In genomic region chr20:44475694-44476560, GRCh38 we compare ENCODE assay signal across 8 cellular contexts. TPM values are rescaled to one million over a fixed set of nuclear protein-coding genes. Genes with fewer than 3 reads are reported as not detected.
DNase-seq lines count a peak whose midpoint lies in the region; ATAC-seq and TF ChIP-seq lines count a peak whose summit lies in the region.

TSS of gene TTPAL (plus strand) at chr20:44475874. CDS start at chr20:44480000, 4,126 bp downstream.

- ATAC-seq in HG03432 (IDR thresholded peaks at IDR 0.05; ENCODE audit: unreplicated experiment) = peak; percentile 95
- peak; percentile 97 for ATAC-seq in activated CD4-positive, alpha-beta T cell treated with anti-CD3 and anti-CD28 coated beads for 36 hours

- TF ChIP-seq CTCF in chondrocyte (IDR thresholded peaks at IDR 0.05) = peak; percentile 68

- peaks cover 22% of the 10 kb centered on the region for H3K4me1 Mint-ChIP-seq in activated CD4-positive, alpha-beta T cell treated with anti-CD3 and anti-CD28 coated beads for 36 hours
- peaks cover 23% of the 10 kb centered on the region for H3K4me1 Mint-ChIP-seq in chondrocyte (ENCODE audit: low read depth)

- intact Hi-C loops in activated CD4-positive, alpha-beta T cell treated with anti-CD3 and anti-CD28 coated beads for 36 hours (cut with DNase I, micrococcal nuclease) = loop anchor here (1.0 to 5.0 kb wide), 11 partner anchors 46 to 885 kb away; partner anchors contain the start of genes SERINC3 (in 2 of the 2), ADA (in 1 of the 2), FITM2 (in 1 of the 2) and IFT52 (in 1 of the 2)

- H3K9me3 Mint-ChIP-seq in activated CD4-positive, alpha-beta T cell treated with anti-CD3 and anti-CD28 coated beads for 36 hours (ENCODE audit: low read depth) = no peaks in the 10 kb centered on the region
- H3K9me3 Mint-ChIP-seq in chondrocyte (ENCODE audit: low read depth) = no peaks in the 10 kb centered on the region

- H3K27ac Mint-ChIP-seq in activated CD4-positive, alpha-beta T cell treated with anti-CD3 and anti-CD28 coated beads for 36 hours = peak within 1 kb of the TSS; percentile 97
- H3K27ac Mint-ChIP-seq in chondrocyte (ENCODE audit: unreplicated experiment) = peak within 1 kb of the TSS; percentile 92

- peaks cover 6% of the 10 kb centered on the region for H3K36me3 Mint-ChIP-seq in activated CD4-positive, alpha-beta T cell treated with anti-CD3 and anti-CD28 coated beads for 36 hours (ENCODE audit: low read depth)
- H3K36me3 Mint-ChIP-seq in chondrocyte (ENCODE audit: low read depth) = peaks cover 2% of the 10 kb centered on the region

- peak; percentile 89 for DNase-seq in Ammon's horn (ENCODE audit: low spot score)
- DNase-seq in NCI-H460 (ENCODE audit: extremely low read depth, low read depth) = peak; percentile 84
- DNase-seq in activated CD4-positive, alpha-beta T cell treated with anti-CD3 and anti-CD28 coated beads for 36 hours = peak; percentile 96
- peak; percentile 94 for DNase-seq in chondrocyte (ENCODE audit: low spot score)
- DNase-seq in stimulated activated CD4-positive, alpha-beta T cell treated with anti-CD3 and anti-CD28 coated beads, Interleukin-1b, Interleukin-23, amount 100 ng/mL, for 24 hours (ENCODE audit: low read depth in 4 of 4, low spot score in 1 of 4) = peak; percentile 87 to 88 (median 87)

- CTCF ChIA-PET in activated CD4-positive, alpha-beta T cell treated with anti-CD3 and anti-CD28 coated beads for 36 hours (lab: Charles Lee) = interaction anchor here (0.6 to 1.6 kb wide), 13 partner anchors 12 to 467 kb away, joined by 3 to 7 read pairs (median 3); partner anchors contain the start of gene SERINC3

- peak within 1 kb of the TSS; percentile 80 for H3K27ac ChIP-seq in layer of hippocampus (ENCODE audit: low read depth, low read length)

- H3K27me3 Mint-ChIP-seq in activated CD4-positive, alpha-beta T cell treated with anti-CD3 and anti-CD28 coated beads for 36 hours = no peaks in the 10 kb centered on the region
- no peaks in the 10 kb centered on the region for H3K27me3 Mint-ChIP-seq in chondrocyte (ENCODE audit: low read depth)

- H3K4me3 Mint-ChIP-seq in activated CD4-positive, alpha-beta T cell treated with anti-CD3 and anti-CD28 coated beads for 36 hours = peak within 1 kb of the TSS; percentile 91
- peak within 1 kb of the TSS; percentile 96 for H3K4me3 Mint-ChIP-seq in chondrocyte (ENCODE audit: unreplicated experiment)

- POLR2A ChIA-PET in activated CD4-positive, alpha-beta T cell treated with anti-CD3 and anti-CD28 coated beads for 36 hours (lab: Charles Lee) = interaction anchor here (0.5 kb wide), 1 partner anchor 805 kb away, joined by 3 read pairs; no protein-coding TSS in a partner anchor

- peak; percentile 98 for TF ChIP-seq POLR2A in GM19193 (IDR thresholded peaks at IDR 0.05; ENCODE audit: extremely low read depth, insufficient read depth, insufficient read length)

- no peaks in the 10 kb centered on the region for H3K27me3 ChIP-seq in layer of hippocampus (ENCODE audit: control insufficient read depth, insufficient read depth, low read length)

RNA-seq across cellular contexts. Expression of gene TTPAL, which starts in this region (rescaled TPM):
- total RNA-seq in NCI-H460 (2014; rRNA removed; shearing (Covaris generic)) = 8.2 and 11.3 TPM in 2 replicates
- polyA plus RNA-seq in NCI-H460 (2014; cell fraction: nucleus; rRNA removed) = 5.3 and 6.9 TPM in 2 replicates
- 10 to 100 TPM; 18.3 to 21.5 TPM for total RNA-seq in activated CD4-positive, alpha-beta T cell treated with anti-CD3 and anti-CD28 coated beads for 36 hours
- 16.5 to 18.4 TPM (median 17.1 TPM) in 3 replicates for total RNA-seq in chondrocyte

Comparison
In these comparisons a context has a peak if more than half of its experiments do, and no peak if none do; other contexts are left out.
1. Peak in every context shown above with its lines: DNase-seq, ATAC-seq and H3K27ac ChIP-seq.